ENCODE assay signal across 17 cellular contexts in genomic region chr4:55509272-55509671, GRCh38. TPM values are rescaled to one million over a fixed set of nuclear protein-coding genes. Genes with fewer than 3 reads are reported as not detected.
DNase-seq lines count a peak whose midpoint lies in the region; ATAC-seq and TF ChIP-seq lines count a peak whose summit lies in the region.
"Had no signal": no experiment of that assay in that cellular context is flagged by ENCODE, and none has a peak within 500 bp of the region (broad histone marks: within the 10 kb centered on the region; RNA-seq: fewer than 3 reads in every experiment).

No MANE protein-coding gene starts in this region.

- POLR2A ChIA-PET in CD4-positive, alpha-beta T cell (lab: Charles Lee), result interaction anchor here (0.6 kb wide), 1 partner anchor 40 kb away, joined by 3 read pairs; no protein-coding TSS in a partner anchor

- no peak overlapping the region for H3K9ac ChIP-seq in HUES64 (ENCODE audit: low read depth, low read length)

- DNase-seq in BE2C, result peak; percentile 23
- DNase-seq in astrocyte of the hippocampus (ENCODE audit: low read depth, low spot score), result peak; percentile 36
- DNase-seq in kidney tubule cell (ENCODE audit: low spot score), result peak; percentile 9
- DNase-seq in activated naive CD4-positive, alpha-beta T cell treated with anti-CD3 and anti-CD28 coated beads, Interleukin-2, amount 50 U/mL, for 72 hours (ENCODE audit: low spot score in 2 of 2), result no peak
- no peak for DNase-seq in esophagus squamous epithelium (lab: John Stamatoyannopoulos, UW)
- DNase-seq in CD4-positive, alpha-beta T cell, result no peak
- DNase-seq: DMS79 treated with DMSO at 0.1 percent for 48 hours; GF-D8; H7; NCI-H146; NCI-H2227 treated with DMSO at 0.1 percent for 48 hours; NCI-H526 treated with DMSO at 0.1 percent for 48 hours; NK-92 treated with Interleukin-12 subunit alpha and Interleukin-12 subunit beta, amount 100 ng/mL, for 24 hours; OCI-M1; RPMI8226 had no signal

- TF ChIP-seq POLR2A in esophagus squamous epithelium (IDR thresholded peaks at IDR 0.05), result no peak

- H3K4me3 ChIP-seq in BE2C (ENCODE audit: low read depth, low read length), result no peak overlapping the region
- no peak overlapping the region for H3K4me3 ChIP-seq in HUES64 (ENCODE audit: low read length)
- no peak overlapping the region for H3K4me3 ChIP-seq in esophagus squamous epithelium
- H3K4me3 ChIP-seq: A549 had no signal

- H3K4me3 Mint-ChIP-seq in CD4-positive, alpha-beta T cell, result no peak overlapping the region

- H3K36me3 ChIP-seq in BE2C (no peaks in the 10 kb centered on the region; the same call in 1 of the 2 replicates), HUES64 (ENCODE audit: insufficient read depth, low read length) (peaks cover 7% of the 10 kb centered on the region; the same call in 1 of the 2 replicates), esophagus squamous epithelium (peaks cover 0 to 50% (median 0%) of the 10 kb centered on the region in 3 donors)

- intact Hi-C loops in esophagus squamous epithelium (cut with DNase I), result no loop called here
- intact Hi-C loops in CD4-positive, alpha-beta T cell (cut with DNase I, micrococcal nuclease), result no loop called here

- H3K27ac ChIP-seq in HUES64 (ENCODE audit: low read depth, low read length) (peak overlapping the region; percentile 45; the same call in 1 of the 2 replicates), esophagus squamous epithelium (no peak overlapping the region)
- H3K27ac ChIP-seq in CD4-positive, alpha-beta T cell (ENCODE audit: low read depth, low read length), result no peak overlapping the region
- H3K27ac ChIP-seq: A549 had no signal

- no peak overlapping the region for H3K27ac Mint-ChIP-seq in activated naive CD4-positive, alpha-beta T cell treated with anti-CD3 and anti-CD28 coated beads, Interleukin-2, amount 50 U/mL, for 72 hours
- no peak overlapping the region for H3K27ac Mint-ChIP-seq in CD4-positive, alpha-beta T cell

- peaks cover 0 to 7% of the 10 kb centered on the region in 2 donors for H3K36me3 Mint-ChIP-seq in activated naive CD4-positive, alpha-beta T cell treated with anti-CD3 and anti-CD28 coated beads, Interleukin-2, amount 50 U/mL, for 72 hours
- peaks cover 21% of the 10 kb centered on the region for H3K36me3 Mint-ChIP-seq in CD4-positive, alpha-beta T cell (ENCODE audit: low read depth)

- ATAC-seq in activated naive CD4-positive, alpha-beta T cell treated with anti-CD3 and anti-CD28 coated beads, Interleukin-2, amount 50 U/mL, for 72 hours, result no peak
- no peak for ATAC-seq in CD4-positive, alpha-beta T cell (ENCODE audit: poor library complexity)
- ATAC-seq: A549 had no signal

- H3K27me3 Mint-ChIP-seq in CD4-positive, alpha-beta T cell, result no peaks in the 10 kb centered on the region

- peaks cover 24% of the 10 kb centered on the region for H3K4me1 Mint-ChIP-seq in CD4-positive, alpha-beta T cell (ENCODE audit: low read depth)

- H3K4me1 ChIP-seq in BE2C (no peaks in the 10 kb centered on the region), HUES64 (ENCODE audit: insufficient read depth, low read length) (peaks cover 8% of the 10 kb centered on the region), esophagus squamous epithelium (no peaks in the 10 kb centered on the region)

- TF ChIP-seq CTCF in BE2C (IDR thresholded peaks at IDR 0.05; ENCODE audit: low read depth, low read length) (no peak), esophagus squamous epithelium (IDR thresholded peaks at IDR 0.05) (no peak)
- TF ChIP-seq CTCF in CD4-positive, alpha-beta T cell (IDR thresholded peaks at IDR 0.05), result no peak

- 75% methylated on average over 3 of the region's 3 CpGs for WGBS in HUES64
- WGBS in esophagus squamous epithelium, 2 donors, result 48 to 53% methylated on average over 3 of the region's 3 CpGs

- peaks cover 0 to 8% of the 10 kb centered on the region in 2 donors for H3K9me3 Mint-ChIP-seq in activated naive CD4-positive, alpha-beta T cell treated with anti-CD3 and anti-CD28 coated beads, Interleukin-2, amount 50 U/mL, for 72 hours
- H3K9me3 Mint-ChIP-seq in CD4-positive, alpha-beta T cell, result no peaks in the 10 kb centered on the region

- H3K9me3 ChIP-seq in BE2C (no peaks in the 10 kb centered on the region), HUES64 (ENCODE audit: insufficient read depth, low read depth, low read length) (no peaks in the 10 kb centered on the region), esophagus squamous epithelium (no peaks in the 10 kb centered on the region)
- H3K9me3 ChIP-seq in CD4-positive, alpha-beta T cell (ENCODE audit: control insufficient read depth, low read length), result no peaks in the 10 kb centered on the region
- H3K9me3 ChIP-seq: A549 had no signal

- H3K27me3 ChIP-seq in BE2C (no peaks in the 10 kb centered on the region), HUES64 (ENCODE audit: insufficient read depth, low read length) (no peaks in the 10 kb centered on the region), esophagus squamous epithelium (no peaks in the 10 kb centered on the region)
- no peaks in the 10 kb centered on the region for H3K27me3 ChIP-seq in CD4-positive, alpha-beta T cell (ENCODE audit: control insufficient read depth, insufficient read depth, low read length)

- CTCF ChIA-PET in CD4-positive, alpha-beta T cell (lab: Charles Lee), result no interaction called here

RNA-seq across cellular contexts. Expression of gene CLOCK, which starts 37.4 kb away (rescaled TPM):
- polyA plus RNA-seq in BE2C (2012; ENCODE audit: insufficient read depth, insufficient read length, low read depth), result 3.9 TPM
- polyA plus RNA-seq in HUES64 (2013, experiment 1 of 2), result 10.4 TPM
- 14.8 TPM for polyA plus RNA-seq in HUES64 (2013, experiment 2 of 2)
- 10 to 100 TPM in 1 of 2 donors, 1 to 10 TPM in 1; 8.4 to 13.6 TPM for total RNA-seq in activated naive CD4-positive, alpha-beta T cell treated with anti-CD3 and anti-CD28 coated beads, Interleukin-2, amount 50 U/mL, for 72 hours
- 10 to 100 TPM; 15.2 to 39.3 (median 32.6) TPM for total RNA-seq in esophagus squamous epithelium
- total RNA-seq in CD4-positive, alpha-beta T cell, result 1 to 10 TPM; 4.9 to 5.6 TPM

Comparison
In these comparisons a context has a peak if more than half of its experiments do, and no peak if none do; other contexts are left out.
1. DNase-seq: peak in BE2C (single experiment), astrocyte of the hippocampus (single experiment) and kidney tubule cell (single experiment); none in activated naive CD4-positive, alpha-beta T cell treated with anti-CD3 and anti-CD28 coated beads, Interleukin-2, amount 50 U/mL, for 72 hours (0 of 2), esophagus squamous epithelium (single experiment) and CD4-positive, alpha-beta T cell (0 of 10).